ENCODE assay signal across 18 cellular contexts in genomic region chr2:116810071-116810470, GRCh38.
DNase-seq lines count a peak whose midpoint lies in the region; ATAC-seq and TF ChIP-seq lines count a peak whose summit lies in the region.
"Had no signal": no experiment of that assay in that cellular context is flagged by ENCODE, and none has a peak within 500 bp of the region (broad histone marks: within the 10 kb centered on the region; RNA-seq: fewer than 3 reads in every experiment).

No MANE protein-coding gene starts in this region.

- H3K4me3 ChIP-seq in epithelial cell of esophagus (ENCODE audit: low read length) (no peak overlapping the region), smooth muscle cell (no peak overlapping the region), OCI-LY7 (ENCODE audit: low read depth, low read length, poor library complexity, severe bottlenecking) (no peak overlapping the region)
- H3K4me3 ChIP-seq: PC-9 had no signal

- no peak overlapping the region for H3K9ac ChIP-seq in smooth muscle cell (ENCODE audit: low read depth)

- H3F3A ChIP-seq in smooth muscle cell (ENCODE audit: low read depth) = peaks cover 8% of the 10 kb centered on the region

- TF ChIP-seq CTCF in RWPE1 (conservative IDR thresholded peaks at IDR 0.05; ENCODE audit: low read depth) (no peak), epithelial cell of esophagus (IDR thresholded peaks at IDR 0.05; ENCODE audit: insufficient read depth, low read depth, low read length, missing control alignments) (no peak), smooth muscle cell (IDR thresholded peaks at IDR 0.05; ENCODE audit: borderline replicate concordance, insufficient read depth, poor library complexity, severe bottlenecking) (no peak), OCI-LY7 (conservative IDR thresholded peaks at IDR 0.05; ENCODE audit: low read length) (no peak)

- no peak for ATAC-seq in HG02884 (IDR thresholded peaks at IDR 0.05; ENCODE audit: unreplicated experiment)
- ATAC-seq: SK-N-SH treated with all-trans-retinoic acid at 6 μM for 48 hours had no signal

- no peak overlapping the region for H3K4me2 ChIP-seq in smooth muscle cell
- H3K4me2 ChIP-seq in OCI-LY7 (ENCODE audit: low read length) = no peak overlapping the region
- H3K4me2 ChIP-seq: PC-9 had no signal

- no TSS peak for BruUV-seq in OCI-LY7 (replicated peaks; lab: Mats Ljungman, UMichigan)

- H2AFZ ChIP-seq in smooth muscle cell (ENCODE audit: low read depth) (no peak overlapping the region), OCI-LY7 (ENCODE audit: low read length) (no peak overlapping the region)
- H2AFZ ChIP-seq: PC-9 had no signal

- no peaks in the 10 kb centered on the region for H3K9me2 ChIP-seq in OCI-LY7 (ENCODE audit: insufficient read depth, low read length)

- POLR2A ChIA-PET in RWPE1 (lab: Yijun Ruan, JAX; ENCODE audit: low non-redundant PET) (no interaction called here), OCI-LY7 (lab: Charles Lee) (interaction anchor here (0.6 kb wide), 1 partner anchor 32 kb away, joined by 3 read pairs; no protein-coding TSS in a partner anchor)

- peak; percentile 6 to 58 for DNase-seq in NCI-H2081 (lab: John Stamatoyannopoulos, UW)
- DNase-seq in NCI-H2081 treated with DMSO at 0.1 percent for 48 hours (lab: John Stamatoyannopoulos, UW) = no peak
- DNase-seq in RWPE1 (ENCODE audit: low spot score) = peak; percentile 16
- DNase-seq in epithelial cell of esophagus (ENCODE audit: low read depth) = peak; percentile 51
- no peak for DNase-seq in smooth muscle cell (lab: John Stamatoyannopoulos, UW; ENCODE audit: unreplicated experiment)
- no peak for DNase-seq in NOMO-1 treated with dmso at 0.1 percent for 144 hours (lab: John Stamatoyannopoulos, UW; ENCODE audit: unreplicated experiment)
- no peak for DNase-seq in OCI-LY7 (ENCODE audit: low spot score)
- DNase-seq: CD4-positive, alpha-beta T cell; DND-41; H9; NCI-H2227 treated with DMSO at 0.1 percent for 48 hours; NCI-H524; PC-9; Right ventricle myocardium superior had no signal

- H3K36me3 ChIP-seq in smooth muscle cell (ENCODE audit: low read depth) (no peaks in the 10 kb centered on the region), OCI-LY7 (ENCODE audit: insufficient read depth, low read length) (no peaks in the 10 kb centered on the region)

- intact Hi-C loops in OCI-LY7 (cut with micrococcal nuclease; ENCODE audit: unreplicated experiment) = no loop called here

- H3K4me1 ChIP-seq in smooth muscle cell (ENCODE audit: low read depth) = no peaks in the 10 kb centered on the region
- H3K4me1 ChIP-seq in OCI-LY7 (ENCODE audit: insufficient read depth, low read length, poor library complexity, severe bottlenecking) = no peaks in the 10 kb centered on the region

- H3K9me3 ChIP-seq in smooth muscle cell (replicated peaks; ENCODE audit: low read depth) (no peaks in the 10 kb centered on the region), OCI-LY7 (ENCODE audit: low read length) (no peaks in the 10 kb centered on the region)

- no peaks in the 10 kb centered on the region for H3K27me3 ChIP-seq in smooth muscle cell (ENCODE audit: low read depth)

- H3K27ac ChIP-seq in RWPE1 = no peak overlapping the region
- H3K27ac ChIP-seq in smooth muscle cell (ENCODE audit: low read depth) = peak overlapping the region; percentile 50
- no peak overlapping the region for H3K27ac ChIP-seq in OCI-LY7 (ENCODE audit: low read depth, low read length, poor library complexity, severe bottlenecking)
- H3K27ac ChIP-seq: 22Rv1, HL-60, PC-9 had no signal

- H4K20me1 ChIP-seq in smooth muscle cell (ENCODE audit: low read depth) (no peaks in the 10 kb centered on the region), OCI-LY7 (ENCODE audit: insufficient read depth, low read length) (no peaks in the 10 kb centered on the region)

- no peaks in the 10 kb centered on the region for H3K79me2 ChIP-seq in smooth muscle cell (ENCODE audit: low read depth)
- no peaks in the 10 kb centered on the region for H3K79me2 ChIP-seq in OCI-LY7 (ENCODE audit: insufficient read depth, low read depth, low read length)

- WGBS in smooth muscle cell (ENCODE audit: low lambda C conversion rate) = 80% methylated on average over 4 of the region's 4 CpGs

- CTCF ChIA-PET in RWPE1 (lab: Yijun Ruan, JAX) = no interaction called here
- CTCF ChIA-PET in OCI-LY7 (lab: Charles Lee; ENCODE audit: unreplicated experiment) = no interaction called here

Comparison
In these comparisons a context has a peak if more than half of its experiments do, and no peak if none do; other contexts are left out.
1. DNase-seq: peak in NCI-H2081 (2 of 2), RWPE1 (single experiment) and epithelial cell of esophagus (single experiment); none in NCI-H2081 treated with DMSO at 0.1 percent for 48 hours (single experiment), smooth muscle cell (single experiment), NOMO-1 treated with dmso at 0.1 percent for 144 hours (single experiment) and OCI-LY7 (single experiment).